8 cellular contexts compared by ENCODE assay signal in the genomic region with DNA sequence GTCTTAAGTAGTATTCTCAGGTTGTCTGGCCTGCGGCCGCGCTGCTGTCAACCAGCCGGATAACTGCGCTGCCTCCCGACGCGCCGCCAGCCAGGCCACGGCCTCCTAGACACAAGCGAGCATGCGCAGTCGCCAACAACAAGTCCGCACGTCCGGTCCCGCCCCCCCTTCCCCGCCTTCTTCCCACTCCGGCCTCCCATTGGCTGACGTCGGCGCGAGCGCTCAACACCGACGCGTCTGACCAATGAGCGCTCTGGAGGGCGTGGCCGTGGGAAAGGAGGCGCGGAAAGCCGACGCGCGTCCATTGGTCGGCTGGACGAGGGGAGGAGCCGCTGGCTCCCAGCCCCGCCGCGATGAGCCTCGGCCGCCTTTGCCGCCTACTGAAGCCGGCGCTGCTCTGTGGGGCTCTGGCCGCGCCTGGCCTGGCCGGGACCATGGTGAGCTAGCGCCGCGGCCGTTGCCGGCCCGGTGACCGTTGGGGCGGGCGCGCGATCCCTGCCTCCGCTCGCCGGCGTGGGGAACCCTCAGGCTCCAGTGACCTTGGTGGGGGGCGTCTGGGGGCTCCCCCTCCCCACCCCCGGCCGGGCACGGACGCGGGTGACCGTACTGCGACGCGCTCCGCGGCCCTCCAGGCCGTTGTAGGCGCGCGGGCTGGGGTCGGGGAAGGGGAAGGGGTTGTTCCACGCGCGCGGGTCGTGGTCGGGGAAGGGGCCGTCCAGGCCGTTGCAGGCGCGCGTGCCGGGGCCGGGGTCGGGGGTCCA. TPM values are rescaled to one million over a fixed set of nuclear protein-coding genes. Genes with fewer than 3 reads are reported as not detected.
DNase-seq lines count a peak whose midpoint lies in the region; ATAC-seq, FAIRE-seq and TF ChIP-seq lines count a peak whose summit lies in the region.

A gene with protein sequence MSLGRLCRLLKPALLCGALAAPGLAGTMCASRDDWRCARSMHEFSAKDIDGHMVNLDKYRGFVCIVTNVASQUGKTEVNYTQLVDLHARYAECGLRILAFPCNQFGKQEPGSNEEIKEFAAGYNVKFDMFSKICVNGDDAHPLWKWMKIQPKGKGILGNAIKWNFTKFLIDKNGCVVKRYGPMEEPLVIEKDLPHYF (plus strand): TSS at position 304 of the 761 bp plus-strand sequence. CDS start 50 bp downstream, at position 354.

- no peak within 1 kb of the TSS for H4K91ac ChIP-seq in H1 (replicated peaks; ENCODE audit: insufficient read length, low read length)
- H4K91ac ChIP-seq in mesenchymal stem cell (ENCODE audit: low read length): peak within 1 kb of the TSS; percentile 99

- H2BK5ac ChIP-seq in H1 (ENCODE audit: low read depth, low read length) (peak within 1 kb of the TSS; percentile 81; the same call in 1 of the 2 replicates), mesenchymal stem cell (ENCODE audit: low read depth, low read length, poor library complexity, severe bottlenecking) (peak within 1 kb of the TSS; percentile 93)

- peak; percentile 95 to 96 for TF ChIP-seq POLR2A in H1 (IDR thresholded peaks at IDR 0.05; ENCODE audit: control extremely low read depth in 1 of 2, low read depth in 2 of 2, low read length in 2 of 2)

- peak; percentile 48 for ATAC-seq in GM21360 (IDR thresholded peaks at IDR 0.05; ENCODE audit: unreplicated experiment)

- H3K9ac ChIP-seq in H1 (replicated peaks in 1 of 4; ENCODE audit: extremely low read depth in 1 of 4, low read depth in 3 of 4, low read length in 3 of 4): peak within 1 kb of the TSS; percentile 4 to 80 (median 73); a peak in 6 of 7 replicates
- H3K9ac ChIP-seq in mesenchymal stem cell (ENCODE audit: low read length): peak within 1 kb of the TSS; percentile 89

- H3K56ac ChIP-seq in H1 (replicated peaks; ENCODE audit: insufficient read length, low read depth, low read length): peak within 1 kb of the TSS; percentile 50

- peaks cover 7% of the 10 kb centered on the region; the same call in 1 of the 2 replicates for H3K23me2 ChIP-seq in H1 (ENCODE audit: low read depth, low read length)

- H3K23ac ChIP-seq in H1 (ENCODE audit: insufficient read length) (no peak within 1 kb of the TSS), mesenchymal stem cell (ENCODE audit: low read length in 2 of 2) (peak within 1 kb of the TSS in 1 of 2 experiments; percentile 91)

- H3K27ac ChIP-seq in H1 (ENCODE audit: low read depth, low read length): peak within 1 kb of the TSS; percentile 66; the same call in 1 of the 2 replicates
- H3K27ac ChIP-seq in mesenchymal stem cell (ENCODE audit: low read length, poor library complexity, severe bottlenecking): peak within 1 kb of the TSS; percentile 99

- H2AFZ ChIP-seq in H1 (ENCODE audit: low read length): no peak within 1 kb of the TSS
- no peak within 1 kb of the TSS for H2AFZ ChIP-seq in mesenchymal stem cell (ENCODE audit: low read depth, low read length)

- H2BK120ac ChIP-seq in H1 (replicated peaks; ENCODE audit: low read depth, low read length) (no peak within 1 kb of the TSS), mesenchymal stem cell (ENCODE audit: low read depth, low read length) (peak within 1 kb of the TSS; percentile 99)

- H3K36me3 ChIP-seq in H1 (ENCODE audit: control insufficient read depth in 2 of 4, insufficient read depth in 4 of 4, low read length in 3 of 4): peaks cover 8 to 27% (median 16%) of the 10 kb centered on the region in 4 experiments; a peak in 6 of 8 replicates
- H3K36me3 ChIP-seq in mesenchymal stem cell (ENCODE audit: control insufficient read depth in 1 of 2, insufficient read depth in 2 of 2, low read depth in 1 of 2, low read length in 2 of 2): peaks cover 19 to 40% of the 10 kb centered on the region in 2 experiments

- H3K4ac ChIP-seq in H1 (replicated peaks; ENCODE audit: insufficient read length, low read depth, low read length) (peak within 1 kb of the TSS; percentile 38), mesenchymal stem cell (ENCODE audit: low read depth in 1 of 2, low read length in 2 of 2) (peak within 1 kb of the TSS; percentile 98)

- no peaks in the 10 kb centered on the region for H3K9me3 ChIP-seq in H1 (ENCODE audit: insufficient read depth in 2 of 2, low read depth in 1 of 2, low read length in 1 of 2)
- H3K9me3 ChIP-seq in mesenchymal stem cell (ENCODE audit: control insufficient read depth, low read length): peaks cover 3% of the 10 kb centered on the region

- TF ChIP-seq EP300 in H1 (IDR thresholded peaks at IDR 0.05; ENCODE audit: borderline replicate concordance in 1 of 2, low read depth in 2 of 2, low read length in 2 of 2): no peak

- CTCF ChIA-PET in H1 (lab: Charles Lee; ENCODE audit: partially characterized antibody): interaction anchor here (0.5 to 3.2 kb wide), 5 partner anchors 9 to 495 kb away, joined by 3 to 11 read pairs (median 5); no protein-coding TSS in a partner anchor

- no peak for TF ChIP-seq CTCF in H1 (IDR thresholded peaks at IDR 0.05; ENCODE audit: control extremely low read depth in 1 of 3, insufficient read depth in 1 of 3, low read depth in 1 of 3, low read length in 3 of 3)

- H3K4me2 ChIP-seq in H1 (ENCODE audit: insufficient read depth in 1 of 2, low read depth in 2 of 2, low read length in 2 of 2): peak within 1 kb of the TSS; percentile 71 to 97
- peak within 1 kb of the TSS; percentile 67 for H3K4me2 ChIP-seq in mesenchymal stem cell (ENCODE audit: low read length, poor library complexity, severe bottlenecking)

- H2AK5ac ChIP-seq in H1 (ENCODE audit: low read depth, low read length): no peak within 1 kb of the TSS
- H2AK5ac ChIP-seq in mesenchymal stem cell (ENCODE audit: low read length, severe bottlenecking): peak within 1 kb of the TSS; percentile 94

- no peaks in the 10 kb centered on the region for H3K27me3 ChIP-seq in H1 (replicated peaks in 1 of 4; ENCODE audit: control insufficient read depth in 3 of 4, extremely low read depth in 1 of 4, insufficient read depth in 3 of 4, low read length in 3 of 4)
- H3K27me3 ChIP-seq in mesenchymal stem cell (ENCODE audit: control insufficient read depth in 1 of 2, insufficient read depth in 1 of 2, low read length in 2 of 2): no peaks in the 10 kb centered on the region

- peak; percentile 99 for DNase-seq in COLO668 (lab: John Stamatoyannopoulos, UW; ENCODE audit: unreplicated experiment)
- peak; percentile 95 for DNase-seq in HTR-8/SVneo (ENCODE audit: insufficient read length, low spot score)
- DNase-seq in NOMO-1 treated with dmso at 0.1 percent for 144 hours (lab: John Stamatoyannopoulos, UW; ENCODE audit: unreplicated experiment): peak; percentile 97
- DNase-seq in activated CD8-positive, alpha-beta memory T cell treated with anti-CD3 and anti-CD28 coated beads for 48 hours (ENCODE audit: low read depth in 2 of 3, low spot score in 2 of 3): peak; percentile 90 to 94 (median 94)
- DNase-seq in H1 (ENCODE audit: low read depth in 1 of 2, low spot score in 2 of 2): peak; percentile 95 to 98
- DNase-seq in mesenchymal stem cell: peak; percentile 99
- peak; percentile 96 for DNase-seq in stimulated activated CD8-positive, alpha-beta memory T cell treated with anti-CD3 and anti-CD28 coated beads, Interleukin-12 subunit alpha, Interleukin-12 subunit beta, amount 100 ng/mL, for 4 hours (ENCODE audit: low read depth)

- H3K18ac ChIP-seq in H1 (ENCODE audit: extremely low read depth, low read length): peak within 1 kb of the TSS; percentile 71
- H3K18ac ChIP-seq in mesenchymal stem cell (ENCODE audit: low read depth in 1 of 2, low read length in 2 of 2): peak within 1 kb of the TSS; percentile 94 to 95

- H4K8ac ChIP-seq in H1 (ENCODE audit: extremely low read depth, insufficient read depth, low read length): peak within 1 kb of the TSS; percentile 59
- H4K8ac ChIP-seq in mesenchymal stem cell (ENCODE audit: low read length): peak within 1 kb of the TSS; percentile 85

- H3K4me1 ChIP-seq in H1 (replicated peaks in 1 of 4; ENCODE audit: control insufficient read depth in 3 of 4, insufficient read depth in 4 of 4, low read length in 3 of 4): peaks cover 4 to 21% (median 8%) of the 10 kb centered on the region in 4 experiments
- peaks cover 40% of the 10 kb centered on the region for H3K4me1 ChIP-seq in mesenchymal stem cell (ENCODE audit: control insufficient read depth, insufficient read depth, low read depth, low read length)

- H3K14ac ChIP-seq in H1 (ENCODE audit: insufficient read length) (no peak within 1 kb of the TSS), mesenchymal stem cell (ENCODE audit: low read length in 2 of 2) (peak within 1 kb of the TSS; percentile 57 to 78)

- TF ChIP-seq RAD21 in H1 (IDR thresholded peaks at IDR 0.05 in 1 of 2, conservative IDR thresholded peaks at IDR 0.05 in 1 of 2; ENCODE audit: low read depth in 2 of 2, low read length in 2 of 2): no peak

- H4K20me1 ChIP-seq in H1 (replicated peaks in 1 of 2; ENCODE audit: control insufficient read depth in 1 of 2, insufficient read depth in 2 of 2, low read length in 2 of 2): peaks cover 5 to 7% of the 10 kb centered on the region in 2 experiments

- no peaks in the 10 kb centered on the region; a peak in 1 of 4 replicates for H3K79me2 ChIP-seq in H1 (ENCODE audit: control insufficient read depth in 1 of 2, insufficient read depth in 2 of 2, low read length in 2 of 2)

- H2BK20ac ChIP-seq in H1 (ENCODE audit: low read length): no peak within 1 kb of the TSS

- POLR2A ChIA-PET in H1 (lab: Charles Lee; ENCODE audit: partially characterized antibody): interaction anchor here (0.6 to 9.8 kb wide), 24 partner anchors 9 to 168 kb away, joined by 3 to 116 read pairs (median 6); a partner anchor contains a TSS

- FAIRE-seq in HTR-8/SVneo (lab: Jason Lieb, UNC) (peak; percentile 95), H1 (lab: Jason Lieb, UNC) (no peak)

- peaks cover 4% of the 10 kb centered on the region for H3K79me1 ChIP-seq in H1 (ENCODE audit: low read depth, low read length)
- peaks cover 6% of the 10 kb centered on the region for H3K79me1 ChIP-seq in mesenchymal stem cell (replicated peaks; ENCODE audit: low read length, poor library complexity, severe bottlenecking)

- H3K4me3 ChIP-seq in H1 (ENCODE audit: extremely low read depth in 1 of 4, insufficient read depth in 2 of 4, low read depth in 3 of 4, low read length in 4 of 4) (peak within 1 kb of the TSS; percentile 57 to 93 (median 64)), mesenchymal stem cell (ENCODE audit: insufficient read depth in 1 of 2, low read depth in 1 of 2, low read length in 2 of 2) (peak within 1 kb of the TSS; percentile 82 to 83)

- 2% methylated on average over 42 of the region's 96 CpGs; no CpG with 5 or more reads in 1 of the 2 experiments for WGBS in H1 (ENCODE audit: extremely low coverage in 1 of 2, insufficient coverage in 1 of 2, insufficient read length in 1 of 2, insufficient replicate concordance in 2 of 2, low coverage in 1 of 2, low lambda C conversion rate in 2 of 2, missing lambda C conversion rate in 1 of 2), 2 experiments
- WGBS in mesenchymal stem cell: under 1% methylated on average over 54 of the region's 96 CpGs

- no peak within 1 kb of the TSS for H2BK15ac ChIP-seq in H1 (ENCODE audit: low read length)
- H2BK15ac ChIP-seq in mesenchymal stem cell (ENCODE audit: low read depth, poor library complexity, severe bottlenecking): peak within 1 kb of the TSS; percentile 93

- H4K5ac ChIP-seq in H1 (ENCODE audit: insufficient read length, low read depth, low read length): peak within 1 kb of the TSS; percentile 33

- H2BK12ac ChIP-seq in H1 (ENCODE audit: low read depth, low read length) (no peak within 1 kb of the TSS), mesenchymal stem cell (ENCODE audit: low read length in 2 of 2) (peak within 1 kb of the TSS; percentile 90 to 96)

RNA-seq across cellular contexts. Expression of the gene that starts here (rescaled TPM):
- 342 and 355 TPM in 2 replicates for total RNA-seq in H1 (2021; fragmentation: NEBNext Ultra II Directional; extraction: Animal tissue kit (Norgen Biotek cat#: 25700))
- 693 and 947 TPM in 2 replicates for polyA plus RNA-seq in H1 (2011; rRNA removed)
- polyA plus RNA-seq in H1 (2011; cell fraction: cytosol; rRNA removed): 779 TPM
- polyA plus RNA-seq in H1 (2011; cell fraction: nucleus; rRNA removed): 730 TPM
- 475 to 711 TPM (median 640 TPM) in 4 replicates for polyA plus RNA-seq in H1 (2012, experiment 1 of 2)
- polyA plus RNA-seq in H1 (2012, experiment 2 of 2): 958 TPM
- 575 TPM for polyA plus RNA-seq in H1 (2013, experiment 1 of 2)
- 562 TPM for polyA plus RNA-seq in H1 (2013, experiment 2 of 2)
- 186 and 191 TPM in 2 replicates for polyA minus RNA-seq in H1 (2011; rRNA and poly(A)+ RNA removed)
- 297 TPM for polyA minus RNA-seq in H1 (2011; cell fraction: cytosol; rRNA and poly(A)+ RNA removed)
- 155 TPM for polyA minus RNA-seq in H1 (2011; cell fraction: nucleus; rRNA and poly(A)+ RNA removed)
- polyA plus RNA-seq in mesenchymal stem cell (2013, experiment 1 of 2): 676 TPM
- polyA plus RNA-seq in mesenchymal stem cell (2013, experiment 2 of 2): 686 TPM

Comparison
In these comparisons a context has a peak if more than half of its experiments do, and no peak if none do; other contexts are left out.
1. Peak in every context shown above with its lines: DNase-seq, ATAC-seq, H3K4me3 ChIP-seq and H3K27ac ChIP-seq.